Comparison of ENCODE assay signal across 29 cellular contexts in the genomic region with DNA sequence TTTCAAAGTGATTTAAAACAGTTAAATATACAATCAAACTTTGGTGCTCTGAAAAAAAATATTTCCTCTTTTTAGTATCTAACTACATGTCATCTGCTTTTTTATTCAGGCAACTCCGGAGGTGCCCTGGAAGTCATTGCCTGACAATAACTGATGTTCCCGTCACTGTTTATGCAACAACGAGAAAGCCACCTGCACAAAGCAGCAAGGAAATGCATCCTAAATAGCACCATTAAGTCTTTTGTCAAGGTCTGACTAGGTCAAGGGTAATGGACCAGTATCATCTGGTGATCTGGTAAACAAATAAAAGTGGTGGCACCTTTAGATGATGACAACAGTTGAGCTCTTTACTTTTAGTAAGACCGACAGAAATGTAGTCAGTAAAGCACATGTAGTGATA. TPM values are rescaled to one million over a fixed set of nuclear protein-coding genes. Genes with fewer than 3 reads are reported as not detected.
"Had no signal": no experiment of that assay in that cellular context is flagged by ENCODE, and none has a peak within 500 bp of the region (broad histone marks: within the 10 kb centered on the region; RNA-seq: fewer than 3 reads in every experiment).

No MANE protein-coding gene starts in this region.

- H3K27ac Mint-ChIP-seq: activated naive CD8-positive, alpha-beta T cell treated with anti-CD3 and anti-CD28 coated beads for 36 hours; activated T-helper 2 cell treated with anti-CD3 and anti-CD28 coated beads, Interferon-gamma antibody, Interleukin-2, Interleukin-4, amounts not matched to agents 10 μg/mL and 5 μg/mL and 100 μg/mL, durations not matched to agents 14 hours and 24 hours and 36 hours; memory B cell; nephron; stimulated activated effector memory CD8-positive, alpha-beta T cell treated with anti-CD3 and anti-CD28 coated beads, Interleukin-12 subunit alpha, Interleukin-12 subunit beta, amount 100 ng/mL, for 72 hours; stimulated activated naive CD8-positive, alpha-beta T cell treated with anti-CD3 and anti-CD28 coated beads, Interleukin-15, amount 100 ng/mL, for 72 hours had no signal

- H3K27ac ChIP-seq: breast epithelium, esophagus muscularis mucosa, neutrophil, pancreas, suprapubic skin, tibial nerve, WERI-Rb-1 had no signal

- H3K4me1 Mint-ChIP-seq: central memory CD8-positive, alpha-beta T cell; memory B cell; nephron; stimulated activated effector memory CD8-positive, alpha-beta T cell treated with anti-CD3 and anti-CD28 coated beads, Interleukin-12 subunit alpha, Interleukin-12 subunit beta, amount 100 ng/mL, for 72 hours; stimulated activated naive CD8-positive, alpha-beta T cell treated with anti-CD3 and anti-CD28 coated beads, Interleukin-15, amount 100 ng/mL, for 72 hours had no signal

- H3K9me3 Mint-ChIP-seq: central memory CD8-positive, alpha-beta T cell had no signal

- H3K36me3 Mint-ChIP-seq: stimulated activated effector memory CD8-positive, alpha-beta T cell treated with anti-CD3 and anti-CD28 coated beads, Interleukin-12 subunit alpha, Interleukin-12 subunit beta, amount 100 ng/mL, for 72 hours had no signal

- H3K27me3 Mint-ChIP-seq: activated naive CD8-positive, alpha-beta T cell treated with anti-CD3 and anti-CD28 coated beads for 36 hours; stimulated activated naive CD8-positive, alpha-beta T cell treated with anti-CD3 and anti-CD28 coated beads, Interleukin-15, amount 100 ng/mL, for 72 hours had no signal

- H3K27me3 ChIP-seq: breast epithelium, esophagus muscularis mucosa, neutrophil, pancreas, suprapubic skin, tibial nerve had no signal

- H3K4me3 Mint-ChIP-seq: activated naive CD8-positive, alpha-beta T cell treated with anti-CD3 and anti-CD28 coated beads for 36 hours; central memory CD8-positive, alpha-beta T cell; memory B cell; nephron; stimulated activated effector memory CD8-positive, alpha-beta T cell treated with anti-CD3 and anti-CD28 coated beads, Interleukin-12 subunit alpha, Interleukin-12 subunit beta, amount 100 ng/mL, for 72 hours; stimulated activated naive CD8-positive, alpha-beta T cell treated with anti-CD3 and anti-CD28 coated beads, Interleukin-15, amount 100 ng/mL, for 72 hours had no signal

- H3K36me3 ChIP-seq: breast epithelium, neutrophil, pancreas, suprapubic skin, WERI-Rb-1 had no signal

- ATAC-seq: pancreas; sciatic nerve; stimulated activated effector memory CD8-positive, alpha-beta T cell treated with anti-CD3 and anti-CD28 coated beads, Interleukin-12 subunit alpha, Interleukin-12 subunit beta, amount 100 ng/mL, for 72 hours; stimulated activated naive CD8-positive, alpha-beta T cell treated with anti-CD3 and anti-CD28 coated beads, Interleukin-15, amount 100 ng/mL, for 72 hours had no signal

- H3K4me1 ChIP-seq: breast epithelium, pancreas, suprapubic skin, tibial nerve had no signal

- DNase-seq: activated CD4-positive, alpha-beta T cell treated with anti-CD3 and anti-CD28 coated beads for 1 hour; activated naive CD4-positive, alpha-beta T cell treated with Interleukin-2 at 50 U/mL for 16 hours; activated naive CD8-positive, alpha-beta T cell treated with anti-CD3 and anti-CD28 coated beads for 36 hours; activated T-cell treated with anti-CD3 and anti-CD28 coated beads, Interleukin-2, amount 50 U/mL, for 1 hour; amniotic stem cell; effector memory CD4-positive, alpha-beta T cell; hypothalamus; kidney glomerular epithelial cell; pancreas; small intestine; stimulated activated CD4-positive, alpha-beta T cell treated with anti-CD3 and anti-CD28 coated beads, Interleukin-2, amount 100 ng/mL, for 24 hours; stimulated activated naive CD8-positive, alpha-beta T cell treated with anti-CD3 and anti-CD28 coated beads, Interleukin-15, amount 100 ng/mL, for 72 hours; T-helper 1 cell; WERI-Rb-1 had no signal

- H3K4me3 ChIP-seq: breast epithelium, esophagus muscularis mucosa, pancreas, suprapubic skin, tibial nerve had no signal

- H3K9me3 ChIP-seq: breast epithelium, esophagus muscularis mucosa, neutrophil, pancreas, suprapubic skin, tibial nerve had no signal

RNA-seq across cellular contexts. Expression of a gene that starts 46.7 kb away (rescaled TPM):
- total RNA-seq: breast epithelium, dermis microvascular lymphatic vessel endothelial cell, esophagus muscularis mucosa, frontal cortex, liver, pancreas, urinary bladder had no signal
- polyA plus RNA-seq: pancreas, small intestine, urinary bladder had no signal
